In the genomic region with DNA sequence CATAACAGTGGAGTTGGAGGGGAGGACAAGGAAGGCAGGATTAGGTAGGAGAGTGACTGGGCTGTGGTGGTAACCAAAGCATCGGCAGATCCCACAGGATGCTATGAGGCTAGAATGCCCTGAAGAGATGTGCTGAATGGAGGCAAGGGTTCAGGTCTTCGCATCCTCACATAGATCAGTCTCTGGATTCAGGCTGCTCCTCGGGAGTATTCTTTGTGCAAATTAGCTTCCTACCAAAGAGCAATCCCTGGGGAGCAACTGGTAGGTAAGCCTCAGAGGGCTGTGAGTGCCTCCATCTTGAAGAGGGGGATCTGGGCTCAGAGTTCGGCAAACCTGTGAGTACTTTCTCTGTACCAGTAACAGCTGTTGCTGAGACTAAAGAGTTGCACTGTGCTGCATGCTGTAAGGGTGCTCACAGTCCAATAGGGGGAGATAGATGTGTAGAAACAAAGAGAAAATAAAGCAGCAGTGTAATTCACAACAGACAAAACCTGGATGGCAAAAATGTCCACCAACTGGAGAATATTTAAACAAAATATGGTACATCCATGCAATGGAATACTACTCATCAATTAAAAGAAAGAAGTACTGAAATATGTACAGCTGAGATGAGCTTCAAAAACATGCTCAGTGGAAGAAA, we compare ENCODE assay signal across 10 cellular contexts.
A peak's percentile ranks its signal among the peaks of the same experiment; 100 is the strongest.
DNase-seq lines count a peak whose midpoint lies in the region; ATAC-seq and TF ChIP-seq lines count a peak whose summit lies in the region.
"Had no signal": no experiment of that assay in that cellular context is flagged by ENCODE, and none has a peak within 500 bp of the region (broad histone marks: within the 10 kb centered on the region; RNA-seq: fewer than 3 reads in every experiment).

No MANE protein-coding gene starts in this region.

- H3K4me3 ChIP-seq in GM12865 (ENCODE audit: low read depth, low read length): no peak overlapping the region
- H3K4me3 ChIP-seq in MM.1S (ENCODE audit: low read length): no peak overlapping the region
- no peak overlapping the region for H3K4me3 ChIP-seq in body of pancreas
- H3K4me3 ChIP-seq in prostate gland: no peak overlapping the region
- H3K4me3 ChIP-seq: uterus had no signal

- H3K4me3 Mint-ChIP-seq in neural crest cell: no peak overlapping the region

- H3K27me3 Mint-ChIP-seq in neural crest cell (ENCODE audit: low read depth): no peaks in the 10 kb centered on the region

- no peaks in the 10 kb centered on the region for H3F3A ChIP-seq in MM.1S (ENCODE audit: insufficient read depth, low read length)

- H3K36me3 ChIP-seq in MM.1S (replicated peaks; ENCODE audit: insufficient read depth, low read length) (no peaks in the 10 kb centered on the region), body of pancreas (replicated peaks in 1 of 2; ENCODE audit: insufficient read depth in 1 of 2, low read depth in 2 of 2) (no peaks in the 10 kb centered on the region), prostate gland (no peaks in the 10 kb centered on the region)
- H3K36me3 ChIP-seq: neutrophil, uterus had no signal

- H3K79me2 ChIP-seq in MM.1S (ENCODE audit: low read length): no peaks in the 10 kb centered on the region

- DNase-seq in GM12865 (ENCODE audit: low read depth) (peak; percentile 2), MM.1S (peak; percentile 47), body of pancreas (no peak), neural crest cell (ENCODE audit: low read depth, low spot score) (no peak), GF-D8 (lab: John Stamatoyannopoulos, UW) (no peak), NK-92 (lab: John Stamatoyannopoulos, UW; ENCODE audit: unreplicated experiment) (no peak), prostate gland (ENCODE audit: low spot score) (no peak)
- DNase-seq: uterus had no signal

- no peaks in the 10 kb centered on the region for H3K9me3 Mint-ChIP-seq in neural crest cell

- intact Hi-C loops in body of pancreas (cut with DNase I) (no loop called here), prostate gland (cut with DNase I) (no loop called here)

- 58 to 71% methylated on average over 4 of the region's 4 CpGs for WGBS in body of pancreas, 2 donors
- WGBS in prostate gland: 83% methylated on average over 4 of the region's 4 CpGs

- H3K4me1 ChIP-seq in MM.1S (ENCODE audit: low read length) (no peaks in the 10 kb centered on the region), body of pancreas (no peaks in the 10 kb centered on the region), prostate gland (replicated peaks) (no peaks in the 10 kb centered on the region)
- H3K4me1 ChIP-seq: uterus had no signal

- TF ChIP-seq CTCF in GM12865 (IDR thresholded peaks at IDR 0.05; ENCODE audit: insufficient read depth, low read depth, low read length, missing control alignments): peak; percentile 23
- TF ChIP-seq CTCF in MM.1S (IDR thresholded peaks at IDR 0.05; ENCODE audit: low read length): peak; percentile 51
- TF ChIP-seq CTCF in body of pancreas (IDR thresholded peaks at IDR 0.05): peak in 4 of 7 experiments; percentile 31 to 39 (median 36)
- TF ChIP-seq CTCF in neural crest cell (conservative IDR thresholded peaks at IDR 0.05): peak; percentile 67
- no peak for TF ChIP-seq CTCF in prostate gland (IDR thresholded peaks at IDR 0.05)

- ATAC-seq in body of pancreas (no peak), GM19395 (IDR thresholded peaks at IDR 0.05; ENCODE audit: unreplicated experiment) (no peak)

- peak overlapping the region; percentile 14; the same call in 1 of the 2 replicates for H2AFZ ChIP-seq in MM.1S (ENCODE audit: low read length)

- no peaks in the 10 kb centered on the region for H4K20me1 ChIP-seq in MM.1S (ENCODE audit: insufficient read depth, low read length)

- peaks cover 5% of the 10 kb centered on the region for H3K4me1 Mint-ChIP-seq in neural crest cell

- no peaks in the 10 kb centered on the region for H3K9me3 ChIP-seq in MM.1S (replicated peaks; ENCODE audit: insufficient read depth, low read length)
- H3K9me3 ChIP-seq in body of pancreas: no peaks in the 10 kb centered on the region
- H3K9me3 ChIP-seq in prostate gland: no peaks in the 10 kb centered on the region
- H3K9me3 ChIP-seq: neutrophil, uterus had no signal

- no peak for TF ChIP-seq POLR2A in body of pancreas (IDR thresholded peaks at IDR 0.05)
- TF ChIP-seq POLR2A in prostate gland (IDR thresholded peaks at IDR 0.05): no peak

- H3K4me2 ChIP-seq in MM.1S (ENCODE audit: low read depth, low read length): no peak overlapping the region

- H3K27ac ChIP-seq in MM.1S (ENCODE audit: low read length) (no peak overlapping the region), body of pancreas (no peak overlapping the region), prostate gland (no peak overlapping the region)
- H3K27ac ChIP-seq: neutrophil, uterus had no signal

- H3K9me2 ChIP-seq in MM.1S (replicated peaks; ENCODE audit: insufficient read depth, low read length): no peaks in the 10 kb centered on the region

- no peaks in the 10 kb centered on the region for H3K27me3 ChIP-seq in MM.1S (replicated peaks; ENCODE audit: insufficient read depth, low read length)
- no peaks in the 10 kb centered on the region for H3K27me3 ChIP-seq in body of pancreas
- H3K27me3 ChIP-seq in prostate gland (replicated peaks; ENCODE audit: insufficient read depth): no peaks in the 10 kb centered on the region
- H3K27me3 ChIP-seq: neutrophil, uterus had no signal

- no peak overlapping the region for H3K9ac ChIP-seq in MM.1S (ENCODE audit: low read length)

- H3K36me3 Mint-ChIP-seq in neural crest cell (ENCODE audit: low read depth): no peaks in the 10 kb centered on the region

- H3K27ac Mint-ChIP-seq in neural crest cell (ENCODE audit: unreplicated experiment): no peak overlapping the region

Comparison
In these comparisons a context has a peak if more than half of its experiments do, and no peak if none do; other contexts are left out.
1. DNase-seq: peak in GM12865 (single experiment) and MM.1S (single experiment); none in body of pancreas (0 of 4), neural crest cell (single experiment), GF-D8 (single experiment), NK-92 (single experiment) and prostate gland (single experiment).
2. CTCF ChIP-seq: peak in GM12865 (single experiment), MM.1S (single experiment), body of pancreas (4 of 7) and neural crest cell (single experiment); none in prostate gland (0 of 4).